1 cellular context compared by ENCODE assay signal in the genomic region with DNA sequence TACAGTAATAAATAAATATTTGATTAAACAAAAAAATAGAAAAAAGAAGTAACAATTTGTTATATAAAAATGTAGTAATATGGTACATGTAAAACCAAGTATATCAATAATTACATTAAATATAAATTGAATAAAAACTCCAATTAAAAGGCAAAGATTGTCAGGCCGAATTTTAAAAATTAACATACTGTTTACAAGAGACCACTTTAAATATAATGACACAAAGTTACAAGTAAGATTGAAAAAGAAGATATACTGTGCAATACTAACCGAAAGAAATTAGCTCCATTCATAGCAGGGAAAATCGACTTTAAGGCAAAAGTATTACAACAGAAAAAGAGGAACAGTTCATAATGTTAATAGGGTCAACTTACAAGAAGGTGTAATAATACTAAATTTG.
TF ChIP-seq lines count a peak whose summit lies in the region.

No MANE protein-coding gene starts in this region.

TF ChIP-seq in K562, 482 proteins besides CTCF, POLR2A, EP300 and RAD21 (continued from another document):
- TF ChIP-seq, protein P1, sequence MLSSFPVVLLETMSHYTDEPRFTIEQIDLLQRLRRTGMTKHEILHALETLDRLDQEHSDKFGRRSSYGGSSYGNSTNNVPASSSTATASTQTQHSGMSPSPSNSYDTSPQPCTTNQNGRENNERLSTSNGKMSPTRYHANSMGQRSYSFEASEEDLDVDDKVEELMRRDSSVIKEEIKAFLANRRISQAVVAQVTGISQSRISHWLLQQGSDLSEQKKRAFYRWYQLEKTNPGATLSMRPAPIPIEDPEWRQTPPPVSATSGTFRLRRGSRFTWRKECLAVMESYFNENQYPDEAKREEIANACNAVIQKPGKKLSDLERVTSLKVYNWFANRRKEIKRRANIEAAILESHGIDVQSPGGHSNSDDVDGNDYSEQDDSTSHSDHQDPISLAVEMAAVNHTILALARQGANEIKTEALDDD (IDR thresholded peaks at IDR 0.05) = no peak
- TF ChIP-seq, protein P2, sequence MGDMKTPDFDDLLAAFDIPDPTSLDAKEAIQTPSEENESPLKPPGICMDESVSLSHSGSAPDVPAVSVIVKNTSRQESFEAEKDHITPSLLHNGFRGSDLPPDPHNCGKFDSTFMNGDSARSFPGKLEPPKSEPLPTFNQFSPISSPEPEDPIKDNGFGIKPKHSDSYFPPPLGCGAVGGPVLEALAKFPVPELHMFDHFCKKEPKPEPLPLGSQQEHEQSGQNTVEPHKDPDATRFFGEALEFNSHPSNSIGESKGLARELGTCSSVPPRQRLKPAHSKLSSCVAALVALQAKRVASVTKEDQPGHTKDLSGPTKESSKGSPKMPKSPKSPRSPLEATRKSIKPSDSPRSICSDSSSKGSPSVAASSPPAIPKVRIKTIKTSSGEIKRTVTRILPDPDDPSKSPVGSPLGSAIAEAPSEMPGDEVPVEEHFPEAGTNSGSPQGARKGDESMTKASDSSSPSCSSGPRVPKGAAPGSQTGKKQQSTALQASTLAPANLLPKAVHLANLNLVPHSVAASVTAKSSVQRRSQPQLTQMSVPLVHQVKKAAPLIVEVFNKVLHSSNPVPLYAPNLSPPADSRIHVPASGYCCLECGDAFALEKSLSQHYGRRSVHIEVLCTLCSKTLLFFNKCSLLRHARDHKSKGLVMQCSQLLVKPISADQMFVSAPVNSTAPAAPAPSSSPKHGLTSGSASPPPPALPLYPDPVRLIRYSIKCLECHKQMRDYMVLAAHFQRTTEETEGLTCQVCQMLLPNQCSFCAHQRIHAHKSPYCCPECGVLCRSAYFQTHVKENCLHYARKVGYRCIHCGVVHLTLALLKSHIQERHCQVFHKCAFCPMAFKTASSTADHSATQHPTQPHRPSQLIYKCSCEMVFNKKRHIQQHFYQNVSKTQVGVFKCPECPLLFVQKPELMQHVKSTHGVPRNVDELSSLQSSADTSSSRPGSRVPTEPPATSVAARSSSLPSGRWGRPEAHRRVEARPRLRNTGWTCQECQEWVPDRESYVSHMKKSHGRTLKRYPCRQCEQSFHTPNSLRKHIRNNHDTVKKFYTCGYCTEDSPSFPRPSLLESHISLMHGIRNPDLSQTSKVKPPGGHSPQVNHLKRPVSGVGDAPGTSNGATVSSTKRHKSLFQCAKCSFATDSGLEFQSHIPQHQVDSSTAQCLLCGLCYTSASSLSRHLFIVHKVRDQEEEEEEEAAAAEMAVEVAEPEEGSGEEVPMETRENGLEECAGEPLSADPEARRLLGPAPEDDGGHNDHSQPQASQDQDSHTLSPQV (IDR thresholded peaks at IDR 0.05) = no peak
